In the genomic region with DNA sequence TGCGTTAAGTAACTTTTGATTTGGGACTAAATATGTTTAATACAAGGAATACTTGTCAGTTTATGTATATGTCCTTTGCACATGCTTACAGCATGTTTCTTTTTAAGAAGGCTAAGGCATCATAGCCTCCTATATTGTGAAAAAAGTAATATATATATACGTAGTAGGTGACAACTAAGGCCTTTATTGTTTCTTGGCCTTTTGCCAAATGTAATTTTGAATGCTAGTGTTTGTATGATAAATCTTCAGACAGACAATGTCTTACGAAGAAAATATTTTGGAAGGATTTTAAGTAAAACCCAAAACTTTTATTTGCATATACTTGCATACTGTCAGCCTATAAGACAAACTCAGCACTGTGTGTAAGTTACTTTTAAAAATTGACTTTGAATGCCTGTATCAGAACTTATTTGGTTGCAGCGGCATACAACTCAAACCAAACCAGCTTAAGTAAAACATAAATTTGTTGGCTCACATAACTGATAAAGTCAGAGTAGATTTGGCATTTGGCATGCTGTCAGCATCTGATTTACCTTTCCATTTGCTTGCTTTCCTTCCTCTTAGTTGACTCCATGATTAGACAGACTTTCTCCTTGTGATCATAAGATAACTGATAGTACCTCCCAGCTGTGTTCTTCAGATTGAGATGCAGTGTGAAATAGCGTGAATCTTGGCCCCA, we compare ENCODE assay signal across 22 cellular contexts. TPM values are rescaled to one million over a fixed set of nuclear protein-coding genes. Genes with fewer than 3 reads are reported as not detected.
A peak's percentile ranks its signal among the peaks of the same experiment; 100 is the strongest.
DNase-seq lines count a peak whose midpoint lies in the region; ATAC-seq and TF ChIP-seq lines count a peak whose summit lies in the region.
"Had no signal": no experiment of that assay in that cellular context is flagged by ENCODE, and none has a peak within 500 bp of the region (broad histone marks: within the 10 kb centered on the region; RNA-seq: fewer than 3 reads in every experiment).

No MANE protein-coding gene starts in this region.

- H3K9me3 ChIP-seq in CD4-positive, alpha-beta memory T cell (ENCODE audit: control insufficient read depth in 1 of 2, low read length in 2 of 2): no peaks in the 10 kb centered on the region
- H3K9me3 ChIP-seq: BLaER1 treated with 17β-estradiol and CSF1 and Interleukin-3, amounts not matched to agents 10 nM and 100 nM; HAP-1 had no signal

- H2BK5ac ChIP-seq in mesendoderm (ENCODE audit: low read length): no peak overlapping the region

- no peak for ATAC-seq in SK-N-SH treated with all-trans-retinoic acid at 6 μM for 48 hours
- ATAC-seq in naive thymus-derived CD8-positive, alpha-beta T cell: no peak
- ATAC-seq in HG02981 (IDR thresholded peaks at IDR 0.05; ENCODE audit: unreplicated experiment): no peak

- CTCF ChIA-PET in CD4-positive, alpha-beta memory T cell (lab: Charles Lee; ENCODE audit: partially characterized antibody): interaction anchor here (1.6 kb wide), 1 partner anchor 12 kb away, joined by 3 read pairs; no protein-coding TSS in a partner anchor

- H3K4me1 ChIP-seq in mesendoderm (ENCODE audit: control insufficient read depth, low read depth, low read length): peaks cover 4% of the 10 kb centered on the region
- no peaks in the 10 kb centered on the region for H3K4me1 ChIP-seq in CD4-positive, alpha-beta memory T cell (ENCODE audit: insufficient read depth, low read length)
- H3K4me1 ChIP-seq: BLaER1 treated with 17β-estradiol and CSF1 and Interleukin-3, amounts not matched to agents 10 nM and 100 nM had no signal

- H2AK5ac ChIP-seq in mesendoderm (ENCODE audit: low read length): no peak overlapping the region

- DNase-seq in NCI-H2196 (lab: John Stamatoyannopoulos, UW; ENCODE audit: unreplicated experiment) (peak; percentile 5), NCI-H2196 treated with DMSO at 0.1 percent for 48 hours (lab: John Stamatoyannopoulos, UW; ENCODE audit: unreplicated experiment) (no peak), KBM-7 (peak; percentile 6), mesendoderm (peak; percentile 51)
- no peak for DNase-seq in CD4-positive, alpha-beta memory T cell
- no peak for DNase-seq in naive thymus-derived CD8-positive, alpha-beta T cell
- DNase-seq: 8988T; Calu3; CD8-positive, alpha-beta memory T cell; EL; GF-D8; NCI-H1092; NCI-H1436; NCI-H187 treated with DMSO at 0.1 percent for 48 hours; NCI-H2107; NCI-H748 treated with DMSO at 0.1 percent for 48 hours; SHP77 treated with DMSO at 0.1 percent for 48 hours had no signal

- no peak overlapping the region for H3K56ac ChIP-seq in mesendoderm (ENCODE audit: low read length)

- no peak overlapping the region for H2BK120ac ChIP-seq in mesendoderm (ENCODE audit: low read depth, low read length)

- H3K27ac ChIP-seq in mesendoderm (ENCODE audit: low read depth, low read length): no peak overlapping the region
- H3K27ac ChIP-seq in CD4-positive, alpha-beta memory T cell (ENCODE audit: low read depth, low read length): no peak overlapping the region
- H3K27ac ChIP-seq: BLaER1 treated with 17β-estradiol and CSF1 and Interleukin-3, amounts not matched to agents 10 nM and 100 nM; RWPE1 had no signal

- no CpG with 5 or more reads among the region's 5 CpGs for WGBS in mesendoderm (ENCODE audit: extremely low coverage, insufficient coverage, low lambda C conversion rate)

- H3K9ac ChIP-seq in mesendoderm (ENCODE audit: low read length): no peak overlapping the region
- H3K9ac ChIP-seq: BLaER1 treated with 17β-estradiol and CSF1 and Interleukin-3, amounts not matched to agents 10 nM and 100 nM had no signal

- peaks cover 0 to 1% (median 0%) of the 10 kb centered on the region in 8 donors for H3K9me3 Mint-ChIP-seq in CD4-positive, alpha-beta memory T cell
- H3K9me3 Mint-ChIP-seq in naive thymus-derived CD8-positive, alpha-beta T cell: no peaks in the 10 kb centered on the region
- H3K9me3 Mint-ChIP-seq: CD8-positive, alpha-beta memory T cell had no signal

- no peak overlapping the region for H3K4me2 ChIP-seq in mesendoderm (ENCODE audit: low read length)
- H3K4me2 ChIP-seq: BLaER1 treated with 17β-estradiol and CSF1 and Interleukin-3, amounts not matched to agents 10 nM and 100 nM had no signal

- no peak overlapping the region for H3K4me3 Mint-ChIP-seq in CD4-positive, alpha-beta memory T cell
- no peak overlapping the region for H3K4me3 Mint-ChIP-seq in naive thymus-derived CD8-positive, alpha-beta T cell

- H3K79me2 ChIP-seq in mesendoderm (ENCODE audit: control insufficient read depth, insufficient read depth, low read length): peaks cover 30% of the 10 kb centered on the region

- H3K4me3 ChIP-seq in mesendoderm (ENCODE audit: low read length): no peak overlapping the region
- H3K4me3 ChIP-seq in CD4-positive, alpha-beta memory T cell (ENCODE audit: low read length in 2 of 2): no peak overlapping the region
- H3K4me3 ChIP-seq: BLaER1 treated with 17β-estradiol and CSF1 and Interleukin-3, amounts not matched to agents 10 nM and 100 nM; HAP-1 had no signal

- intact Hi-C loops in CD4-positive, alpha-beta memory T cell (cut with micrococcal nuclease): no loop called here

- in situ Hi-C loops in KBM-7 (cut with MboI; ENCODE audit: low pct_unique_long_range_greater_than_20kb, low sequenced_read_pairs): no loop called here

- POLR2A ChIA-PET in CD4-positive, alpha-beta memory T cell (lab: Charles Lee; ENCODE audit: partially characterized antibody): no interaction called here
- POLR2A ChIA-PET in naive thymus-derived CD8-positive, alpha-beta T cell (lab: Charles Lee): no interaction called here

- H2BK15ac ChIP-seq in mesendoderm (replicated peaks; ENCODE audit: low read depth): no peak overlapping the region

- no peaks in the 10 kb centered on the region for H3K27me3 ChIP-seq in mesendoderm (ENCODE audit: insufficient read depth, low read length, poor library complexity)
- H3K27me3 ChIP-seq in CD4-positive, alpha-beta memory T cell (ENCODE audit: insufficient read depth, low read length): no peaks in the 10 kb centered on the region
- H3K27me3 ChIP-seq: BLaER1 treated with 17β-estradiol and CSF1 and Interleukin-3, amounts not matched to agents 10 nM and 100 nM had no signal

- peaks cover 1 to 6% of the 10 kb centered on the region in 2 donors for H3K36me3 Mint-ChIP-seq in CD4-positive, alpha-beta memory T cell
- peaks cover 5 to 6% (median 5%) of the 10 kb centered on the region in 3 donors for H3K36me3 Mint-ChIP-seq in naive thymus-derived CD8-positive, alpha-beta T cell

- peaks cover 8% of the 10 kb centered on the region for H3K79me1 ChIP-seq in mesendoderm (ENCODE audit: low read length)

- no peaks in the 10 kb centered on the region for H3K27me3 Mint-ChIP-seq in CD4-positive, alpha-beta memory T cell
- H3K27me3 Mint-ChIP-seq in naive thymus-derived CD8-positive, alpha-beta T cell: no peaks in the 10 kb centered on the region
- H3K27me3 Mint-ChIP-seq: CD8-positive, alpha-beta memory T cell had no signal

- peaks cover 18 to 32% (median 25%) of the 10 kb centered on the region in 4 donors for H3K4me1 Mint-ChIP-seq in CD4-positive, alpha-beta memory T cell
- peaks cover 5 to 30% (median 18%) of the 10 kb centered on the region in 4 donors for H3K4me1 Mint-ChIP-seq in naive thymus-derived CD8-positive, alpha-beta T cell

- no peak overlapping the region for H4K5ac ChIP-seq in mesendoderm (ENCODE audit: low read length)

- H3K4ac ChIP-seq in mesendoderm (ENCODE audit: low read depth, low read length): no peak overlapping the region

- no peak overlapping the region for H4K8ac ChIP-seq in mesendoderm (ENCODE audit: low read depth, low read length)

- no peak overlapping the region for H3K27ac Mint-ChIP-seq in CD4-positive, alpha-beta memory T cell
- H3K27ac Mint-ChIP-seq in naive thymus-derived CD8-positive, alpha-beta T cell: no peak overlapping the region
- H3K27ac Mint-ChIP-seq: CD8-positive, alpha-beta memory T cell had no signal

- no peak overlapping the region for H3K18ac ChIP-seq in mesendoderm (ENCODE audit: low read length)

- H3K23ac ChIP-seq in mesendoderm (ENCODE audit: low read length): no peak overlapping the region

- no peaks in the 10 kb centered on the region for H3K36me3 ChIP-seq in mesendoderm (ENCODE audit: control insufficient read depth, insufficient read depth, low read length)
- H3K36me3 ChIP-seq in CD4-positive, alpha-beta memory T cell (ENCODE audit: insufficient read depth, low read length): no peaks in the 10 kb centered on the region

TF ChIP-seq in SK-N-SH treated with all-trans-retinoic acid at 6 μM for 48 hours, 23 proteins besides CTCF, POLR2A, EP300 and RAD21:
- peak; percentile 31; the same call in 1 of the 2 replicates for TF ChIP-seq ISL1 (CRISPR knock-in tag; IDR thresholded peaks at IDR 0.05)
- TF ChIP-seq TCF4 (CRISPR knock-in tag; IDR thresholded peaks at IDR 0.05; ENCODE audit: borderline replicate concordance): 0 out of 2 replicates have a peak, but pooled peaks have one; percentile 10
- no peak for TF ChIP-seq ZFP30 (CRISPR knock-in tag; IDR thresholded peaks at IDR 0.05)

RNA-seq across cellular contexts. Expression of gene UBE2E3, which starts 24.4 kb away (rescaled TPM):
- polyA plus RNA-seq in mesendoderm (2013, experiment 1 of 2): 105 TPM
- polyA plus RNA-seq in mesendoderm (2013, experiment 2 of 2): 108 TPM
- 10 to 100 TPM; 25.0 to 27.0 TPM for total RNA-seq in CD4-positive, alpha-beta memory T cell
- 10 to 100 TPM; 45.2 to 55.0 TPM for polyA plus RNA-seq in CD4-positive, alpha-beta memory T cell
- 10 to 100 TPM; 24.5 to 25.0 TPM for total RNA-seq in naive thymus-derived CD8-positive, alpha-beta T cell
- polyA plus RNA-seq in naive thymus-derived CD8-positive, alpha-beta T cell: 10 to 100 TPM; 39.8 to 55.7 (median 44.8) TPM

Comparison
In these comparisons a context has a peak if more than half of its experiments do, and no peak if none do; other contexts are left out.
1. DNase-seq: peak in NCI-H2196 (single experiment), KBM-7 (single experiment) and mesendoderm (single experiment); none in NCI-H2196 treated with DMSO at 0.1 percent for 48 hours (single experiment), CD4-positive, alpha-beta memory T cell (0 of 5) and naive thymus-derived CD8-positive, alpha-beta T cell (0 of 10).